Comparison of ENCODE assay signal across 8 cellular contexts in the genomic region with DNA sequence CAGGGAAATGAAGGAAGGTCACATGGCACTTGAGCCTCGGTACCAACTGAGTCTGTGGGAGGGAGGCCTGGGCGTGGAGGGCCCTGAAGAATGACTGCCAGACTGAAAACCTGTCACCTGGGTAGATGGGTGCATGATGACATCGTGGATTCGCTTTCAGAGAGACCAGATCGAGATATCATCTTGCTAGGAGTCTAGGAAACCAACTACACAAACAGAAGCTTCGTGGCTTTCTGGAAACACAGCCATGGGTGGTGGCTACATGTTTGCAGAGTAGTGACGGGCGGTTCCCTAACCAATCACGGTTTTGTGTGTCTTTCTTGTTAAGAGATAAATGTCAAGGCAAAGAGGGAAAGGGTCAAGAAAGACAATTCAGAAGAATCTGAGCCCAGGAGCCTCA.
DNase-seq lines count a peak whose midpoint lies in the region; ATAC-seq and TF ChIP-seq lines count a peak whose summit lies in the region.

No MANE protein-coding gene starts in this region.

- peak; percentile 52 for ATAC-seq in GM19324 (IDR thresholded peaks at IDR 0.05; ENCODE audit: low FRiP score, unreplicated experiment)
- peak; percentile 63 for ATAC-seq in HG03135 (IDR thresholded peaks at IDR 0.05; ENCODE audit: unreplicated experiment)
- no peak for ATAC-seq in Right ventricle myocardium inferior

- H3K4me1 ChIP-seq in thyroid gland: no peaks in the 10 kb centered on the region

- no peak for TF ChIP-seq CTCF in thyroid gland (IDR thresholded peaks at IDR 0.05)

- no peak overlapping the region for H3K4me3 ChIP-seq in thyroid gland (replicated peaks in 1 of 3)

- 90 to 92% methylated on average over 9 of the region's 9 CpGs for WGBS in thyroid gland, 2 donors

- no peaks in the 10 kb centered on the region for H3K9me3 ChIP-seq in thyroid gland

- no peak for TF ChIP-seq POLR2A in thyroid gland (IDR thresholded peaks at IDR 0.05)

- H3K27ac ChIP-seq in thyroid gland: no peak overlapping the region

- no peaks in the 10 kb centered on the region for H3K36me3 ChIP-seq in thyroid gland

- H3K27me3 ChIP-seq in thyroid gland: no peaks in the 10 kb centered on the region

- DNase-seq in activated T-cell treated with anti-CD3 and anti-CD28 coated beads for 48 hours (ENCODE audit: low read depth): peak; percentile 62
- peak; percentile 47 to 48 for DNase-seq in stimulated activated CD4-positive, alpha-beta T cell treated with anti-CD3 and anti-CD28 coated beads, Interleukin-2, amount 100 ng/mL, for 48 hours
- DNase-seq in thyroid gland: no peak
- no peak for DNase-seq in hepatic stellate cell (ENCODE audit: low spot score)
- no peak for DNase-seq in NCI-H1092 (lab: John Stamatoyannopoulos, UW)
- no peak for DNase-seq in Right ventricle myocardium inferior (ENCODE audit: missing footprints)

- intact Hi-C loops in thyroid gland (cut with DNase I): no loop called here
- intact Hi-C loops in Right ventricle myocardium inferior (cut with DNase I): no loop called here

Comparison
In these comparisons a context has a peak if more than half of its experiments do, and no peak if none do; other contexts are left out.
1. DNase-seq: peak in activated T-cell treated with anti-CD3 and anti-CD28 coated beads for 48 hours (single experiment) and stimulated activated CD4-positive, alpha-beta T cell treated with anti-CD3 and anti-CD28 coated beads, Interleukin-2, amount 100 ng/mL, for 48 hours (2 of 2); none in thyroid gland (0 of 2), hepatic stellate cell (single experiment), NCI-H1092 (single experiment) and Right ventricle myocardium inferior (single experiment).